ENCODE assay signal across 20 cellular contexts in genomic region chr11:2453436-2453835, GRCh38. TPM values are rescaled to one million over a fixed set of nuclear protein-coding genes. Genes with fewer than 3 reads are reported as not detected.
"Had no signal": no experiment of that assay in that cellular context is flagged by ENCODE, and none has a peak within 500 bp of the region (broad histone marks: within the 10 kb centered on the region; RNA-seq: fewer than 3 reads in every experiment).

No MANE protein-coding gene starts in this region.

- ATAC-seq: Panc1 had no signal

- H3K9me3 ChIP-seq: SK-N-SH had no signal

- H3K9ac ChIP-seq: SK-N-SH had no signal

- H3K36me3 ChIP-seq: MG63 had no signal

- DNase-seq: Karpas-422, KBM-7, MG63, NCI-H1092 treated with DMSO at 0.1 percent for 48 hours, NCI-H1436, NCI-H187, NCI-H2029, NCI-H2081 treated with DMSO at 0.1 percent for 48 hours, NCI-H2171, NCI-H226, NCI-H446, NCI-H510A, NCI-H524 treated with DMSO at 0.1 percent for 48 hours, NCI-H69, NCI-H774, SHP77, SK-N-SH had no signal

- H3K9me2 ChIP-seq: SK-N-SH had no signal

- H3K4me2 ChIP-seq: SK-N-SH had no signal

- H3K4me3 ChIP-seq: MG63 had no signal

- H3K27ac ChIP-seq: RWPE1 had no signal

RNA-seq across cellular contexts. Expression of gene TRPM5, which starts 9.1 kb away (rescaled TPM):
- total RNA-seq: SK-MEL-5 had no signal
- polyA plus RNA-seq: SK-N-SH had no signal
